1 cellular context compared by ENCODE assay signal in the genomic region with DNA sequence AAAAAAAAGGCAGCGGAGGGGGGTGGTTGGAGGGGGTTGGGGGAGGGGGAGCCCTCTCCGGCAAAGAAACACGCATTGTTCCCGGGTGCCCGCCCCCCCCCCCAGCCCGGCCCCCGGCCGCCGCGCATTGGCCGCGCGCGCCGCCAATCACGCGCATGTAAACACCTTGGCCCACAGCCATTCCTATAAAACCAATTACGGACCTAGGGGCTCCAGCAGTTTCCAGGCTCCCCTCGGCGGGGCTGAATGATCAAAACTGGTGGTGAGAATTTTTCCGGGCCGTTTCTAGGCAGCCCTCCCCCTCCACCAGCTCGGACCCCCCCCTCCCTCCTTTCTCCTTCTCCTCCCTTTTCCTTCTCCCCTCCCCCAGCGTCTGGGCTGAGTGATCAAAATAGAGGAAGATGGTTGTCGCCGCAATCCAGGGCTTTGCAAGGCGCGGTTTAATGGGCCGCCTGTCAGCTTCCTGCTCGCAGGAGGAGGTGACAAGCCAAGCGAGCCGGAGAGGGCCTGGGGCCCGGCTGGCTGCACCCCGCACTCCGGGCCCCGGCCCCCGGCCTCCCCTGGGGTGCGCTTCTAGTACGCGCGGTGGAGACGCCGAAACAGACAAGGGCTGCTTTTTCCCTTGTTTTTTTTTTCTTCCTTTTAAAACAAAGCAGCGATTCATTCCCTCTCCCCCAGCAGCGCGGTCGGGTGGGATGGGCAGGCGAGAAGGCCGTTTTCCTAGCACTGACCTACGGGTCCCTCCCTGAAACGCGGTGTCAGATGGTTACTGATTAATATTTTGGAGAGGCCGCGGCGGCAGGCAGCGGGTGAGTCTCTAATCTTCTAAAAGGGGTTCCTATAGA.
TF ChIP-seq lines count a peak whose summit lies in the region.

No MANE protein-coding gene starts in this region.

TF ChIP-seq in HepG2, 621 proteins besides CTCF, POLR2A, EP300 and RAD21 (continued from another document and continues in another):
- TF ChIP-seq, protein P1, sequence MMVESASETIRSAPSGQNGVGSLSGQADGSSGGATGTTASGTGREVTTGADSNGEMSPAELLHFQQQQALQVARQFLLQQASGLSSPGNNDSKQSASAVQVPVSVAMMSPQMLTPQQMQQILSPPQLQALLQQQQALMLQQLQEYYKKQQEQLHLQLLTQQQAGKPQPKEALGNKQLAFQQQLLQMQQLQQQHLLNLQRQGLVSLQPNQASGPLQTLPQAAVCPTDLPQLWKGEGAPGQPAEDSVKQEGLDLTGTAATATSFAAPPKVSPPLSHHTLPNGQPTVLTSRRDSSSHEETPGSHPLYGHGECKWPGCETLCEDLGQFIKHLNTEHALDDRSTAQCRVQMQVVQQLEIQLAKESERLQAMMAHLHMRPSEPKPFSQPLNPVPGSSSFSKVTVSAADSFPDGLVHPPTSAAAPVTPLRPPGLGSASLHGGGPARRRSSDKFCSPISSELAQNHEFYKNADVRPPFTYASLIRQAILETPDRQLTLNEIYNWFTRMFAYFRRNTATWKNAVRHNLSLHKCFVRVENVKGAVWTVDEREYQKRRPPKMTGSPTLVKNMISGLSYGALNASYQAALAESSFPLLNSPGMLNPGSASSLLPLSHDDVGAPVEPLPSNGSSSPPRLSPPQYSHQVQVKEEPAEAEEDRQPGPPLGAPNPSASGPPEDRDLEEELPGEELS (CRISPR knock-in tag; IDR thresholded peaks at IDR 0.05), result peak; percentile 59
- TF ChIP-seq ZSCAN9 (CRISPR knock-in tag; IDR thresholded peaks at IDR 0.05; ENCODE audit: borderline replicate concordance), result no peak
- TF ChIP-seq PHF8 (CRISPR knock-in tag; IDR thresholded peaks at IDR 0.05), result peak; percentile 51
- TF ChIP-seq, protein P2, sequence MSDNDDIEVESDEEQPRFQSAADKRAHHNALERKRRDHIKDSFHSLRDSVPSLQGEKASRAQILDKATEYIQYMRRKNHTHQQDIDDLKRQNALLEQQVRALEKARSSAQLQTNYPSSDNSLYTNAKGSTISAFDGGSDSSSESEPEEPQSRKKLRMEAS (IDR thresholded peaks at IDR 0.05), result no peak
- TF ChIP-seq ELF4 (CRISPR knock-in tag; IDR thresholded peaks at IDR 0.05; ENCODE audit: borderline replicate concordance), result no peak
- TF ChIP-seq, protein P3, sequence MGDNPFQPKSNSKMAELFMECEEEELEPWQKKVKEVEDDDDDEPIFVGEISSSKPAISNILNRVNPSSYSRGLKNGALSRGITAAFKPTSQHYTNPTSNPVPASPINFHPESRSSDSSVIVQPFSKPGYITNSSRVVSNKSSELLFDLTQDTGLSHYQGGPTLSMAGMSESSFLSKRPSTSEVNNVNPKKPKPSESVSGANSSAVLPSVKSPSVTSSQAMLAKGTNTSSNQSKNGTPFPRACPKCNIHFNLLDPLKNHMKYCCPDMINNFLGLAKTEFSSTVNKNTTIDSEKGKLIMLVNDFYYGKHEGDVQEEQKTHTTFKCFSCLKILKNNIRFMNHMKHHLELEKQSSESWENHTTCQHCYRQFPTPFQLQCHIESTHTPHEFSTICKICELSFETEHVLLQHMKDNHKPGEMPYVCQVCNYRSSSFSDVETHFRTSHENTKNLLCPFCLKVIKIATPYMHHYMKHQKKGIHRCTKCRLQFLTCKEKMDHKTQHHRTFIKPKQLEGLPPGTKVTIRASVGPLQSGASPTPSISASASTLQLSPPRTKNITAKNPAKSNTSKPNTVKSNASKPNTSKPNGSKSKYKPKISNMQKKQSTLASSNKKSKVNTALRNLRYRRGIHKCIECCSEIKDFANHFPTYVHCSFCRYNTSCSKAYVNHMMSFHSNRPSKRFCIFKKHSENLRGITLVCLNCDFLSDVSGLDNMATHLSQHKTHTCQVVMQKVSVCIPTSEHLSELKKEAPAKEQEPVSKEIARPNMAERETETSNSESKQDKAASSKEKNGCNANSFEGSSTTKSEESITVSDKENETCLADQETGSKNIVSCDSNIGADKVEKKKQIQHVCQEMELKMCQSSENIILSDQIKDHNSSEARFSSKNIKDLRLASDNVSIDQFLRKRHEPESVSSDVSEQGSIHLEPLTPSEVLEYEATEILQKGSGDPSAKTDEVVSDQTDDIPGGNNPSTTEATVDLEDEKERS (CRISPR knock-in tag; IDR thresholded peaks at IDR 0.05), result no peak
- TF ChIP-seq, protein P4, sequence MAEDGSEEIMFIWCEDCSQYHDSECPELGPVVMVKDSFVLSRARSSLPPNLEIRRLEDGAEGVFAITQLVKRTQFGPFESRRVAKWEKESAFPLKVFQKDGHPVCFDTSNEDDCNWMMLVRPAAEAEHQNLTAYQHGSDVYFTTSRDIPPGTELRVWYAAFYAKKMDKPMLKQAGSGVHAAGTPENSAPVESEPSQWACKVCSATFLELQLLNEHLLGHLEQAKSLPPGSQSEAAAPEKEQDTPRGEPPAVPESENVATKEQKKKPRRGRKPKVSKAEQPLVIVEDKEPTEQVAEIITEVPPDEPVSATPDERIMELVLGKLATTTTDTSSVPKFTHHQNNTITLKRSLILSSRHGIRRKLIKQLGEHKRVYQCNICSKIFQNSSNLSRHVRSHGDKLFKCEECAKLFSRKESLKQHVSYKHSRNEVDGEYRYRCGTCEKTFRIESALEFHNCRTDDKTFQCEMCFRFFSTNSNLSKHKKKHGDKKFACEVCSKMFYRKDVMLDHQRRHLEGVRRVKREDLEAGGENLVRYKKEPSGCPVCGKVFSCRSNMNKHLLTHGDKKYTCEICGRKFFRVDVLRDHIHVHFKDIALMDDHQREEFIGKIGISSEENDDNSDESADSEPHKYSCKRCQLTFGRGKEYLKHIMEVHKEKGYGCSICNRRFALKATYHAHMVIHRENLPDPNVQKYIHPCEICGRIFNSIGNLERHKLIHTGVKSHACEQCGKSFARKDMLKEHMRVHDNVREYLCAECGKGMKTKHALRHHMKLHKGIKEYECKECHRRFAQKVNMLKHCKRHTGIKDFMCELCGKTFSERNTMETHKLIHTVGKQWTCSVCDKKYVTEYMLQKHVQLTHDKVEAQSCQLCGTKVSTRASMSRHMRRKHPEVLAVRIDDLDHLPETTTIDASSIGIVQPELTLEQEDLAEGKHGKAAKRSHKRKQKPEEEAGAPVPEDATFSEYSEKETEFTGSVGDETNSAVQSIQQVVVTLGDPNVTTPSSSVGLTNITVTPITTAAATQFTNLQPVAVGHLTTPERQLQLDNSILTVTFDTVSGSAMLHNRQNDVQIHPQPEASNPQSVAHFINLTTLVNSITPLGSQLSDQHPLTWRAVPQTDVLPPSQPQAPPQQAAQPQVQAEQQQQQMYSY (CRISPR knock-in tag; IDR thresholded peaks at IDR 0.05), result no peak
- TF ChIP-seq ZNF354B (CRISPR knock-in tag; IDR thresholded peaks at IDR 0.05), result no peak
- TF ChIP-seq NONO (IDR thresholded peaks at IDR 0.05), result no peak
- no peak; the same call in 1 of the 2 replicates for TF ChIP-seq NONO (CRISPR knock-in tag; conservative IDR thresholded peaks at IDR 0.05)
- no peak for TF ChIP-seq ZNF256 (CRISPR knock-in tag; conservative IDR thresholded peaks at IDR 0.05)
- TF ChIP-seq ZNF34 (CRISPR knock-in tag; IDR thresholded peaks at IDR 0.05; ENCODE audit: borderline replicate concordance), result no peak
- TF ChIP-seq TGIF2 (CRISPR knock-in tag; IDR thresholded peaks at IDR 0.05), result peak; percentile 69
- TF ChIP-seq REL (CRISPR knock-in tag; conservative IDR thresholded peaks at IDR 0.05), result no peak
- TF ChIP-seq, protein P5, sequence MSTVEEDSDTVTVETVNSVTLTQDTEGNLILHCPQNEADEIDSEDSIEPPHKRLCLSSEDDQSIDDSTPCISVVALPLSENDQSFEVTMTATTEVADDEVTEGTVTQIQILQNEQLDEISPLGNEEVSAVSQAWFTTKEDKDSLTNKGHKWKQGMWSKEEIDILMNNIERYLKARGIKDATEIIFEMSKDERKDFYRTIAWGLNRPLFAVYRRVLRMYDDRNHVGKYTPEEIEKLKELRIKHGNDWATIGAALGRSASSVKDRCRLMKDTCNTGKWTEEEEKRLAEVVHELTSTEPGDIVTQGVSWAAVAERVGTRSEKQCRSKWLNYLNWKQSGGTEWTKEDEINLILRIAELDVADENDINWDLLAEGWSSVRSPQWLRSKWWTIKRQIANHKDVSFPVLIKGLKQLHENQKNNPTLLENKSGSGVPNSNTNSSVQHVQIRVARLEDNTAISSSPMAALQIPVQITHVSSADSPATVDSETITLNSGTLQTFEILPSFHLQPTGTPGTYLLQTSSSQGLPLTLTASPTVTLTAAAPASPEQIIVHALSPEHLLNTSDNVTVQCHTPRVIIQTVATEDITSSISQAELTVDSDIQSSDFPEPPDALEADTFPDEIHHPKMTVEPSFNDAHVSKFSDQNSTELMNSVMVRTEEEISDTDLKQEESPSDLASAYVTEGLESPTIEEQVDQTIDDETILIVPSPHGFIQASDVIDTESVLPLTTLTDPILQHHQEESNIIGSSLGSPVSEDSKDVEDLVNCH (CRISPR knock-in tag; IDR thresholded peaks at IDR 0.05), result no peak
- TF ChIP-seq ZNF781 (CRISPR knock-in tag; IDR thresholded peaks at IDR 0.05; ENCODE audit: borderline replicate concordance, not compliant biosample characterization), result no peak
- peak; percentile 80 for TF ChIP-seq ZBTB7B (CRISPR knock-in tag; IDR thresholded peaks at IDR 0.05)
- no peak for TF ChIP-seq ZMYM3 (CRISPR knock-in tag; IDR thresholded peaks at IDR 0.05)
- TF ChIP-seq, protein P6, sequence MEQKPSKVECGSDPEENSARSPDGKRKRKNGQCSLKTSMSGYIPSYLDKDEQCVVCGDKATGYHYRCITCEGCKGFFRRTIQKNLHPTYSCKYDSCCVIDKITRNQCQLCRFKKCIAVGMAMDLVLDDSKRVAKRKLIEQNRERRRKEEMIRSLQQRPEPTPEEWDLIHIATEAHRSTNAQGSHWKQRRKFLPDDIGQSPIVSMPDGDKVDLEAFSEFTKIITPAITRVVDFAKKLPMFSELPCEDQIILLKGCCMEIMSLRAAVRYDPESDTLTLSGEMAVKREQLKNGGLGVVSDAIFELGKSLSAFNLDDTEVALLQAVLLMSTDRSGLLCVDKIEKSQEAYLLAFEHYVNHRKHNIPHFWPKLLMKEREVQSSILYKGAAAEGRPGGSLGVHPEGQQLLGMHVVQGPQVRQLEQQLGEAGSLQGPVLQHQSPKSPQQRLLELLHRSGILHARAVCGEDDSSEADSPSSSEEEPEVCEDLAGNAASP (CRISPR knock-in tag; IDR thresholded peaks at IDR 0.05; ENCODE audit: borderline replicate concordance), result peak; percentile 16; the same call in 1 of the 2 replicates
- no peak for TF ChIP-seq SMC3 (IDR thresholded peaks at IDR 0.05; ENCODE audit: low read length)
- no peak for TF ChIP-seq HCFC1 (IDR thresholded peaks at IDR 0.05; ENCODE audit: low read depth, low read length)
- TF ChIP-seq, protein P7, sequence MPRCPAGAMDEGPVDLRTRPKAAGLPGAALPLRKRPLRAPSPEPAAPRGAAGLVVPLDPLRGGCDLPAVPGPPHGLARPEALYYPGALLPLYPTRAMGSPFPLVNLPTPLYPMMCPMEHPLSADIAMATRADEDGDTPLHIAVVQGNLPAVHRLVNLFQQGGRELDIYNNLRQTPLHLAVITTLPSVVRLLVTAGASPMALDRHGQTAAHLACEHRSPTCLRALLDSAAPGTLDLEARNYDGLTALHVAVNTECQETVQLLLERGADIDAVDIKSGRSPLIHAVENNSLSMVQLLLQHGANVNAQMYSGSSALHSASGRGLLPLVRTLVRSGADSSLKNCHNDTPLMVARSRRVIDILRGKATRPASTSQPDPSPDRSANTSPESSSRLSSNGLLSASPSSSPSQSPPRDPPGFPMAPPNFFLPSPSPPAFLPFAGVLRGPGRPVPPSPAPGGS (CRISPR knock-in tag; IDR thresholded peaks at IDR 0.05), result no peak
- TF ChIP-seq KLF15 (CRISPR knock-in tag; IDR thresholded peaks at IDR 0.05; ENCODE audit: borderline replicate concordance), result no peak
- TF ChIP-seq FOSL2 (CRISPR knock-in tag; IDR thresholded peaks at IDR 0.05), result peak; percentile 5; the same call in 1 of the 2 replicates
- no peak for TF ChIP-seq U2AF2 (IDR thresholded peaks at IDR 0.05; ENCODE audit: low read depth, low read length)
- TF ChIP-seq, protein P8, sequence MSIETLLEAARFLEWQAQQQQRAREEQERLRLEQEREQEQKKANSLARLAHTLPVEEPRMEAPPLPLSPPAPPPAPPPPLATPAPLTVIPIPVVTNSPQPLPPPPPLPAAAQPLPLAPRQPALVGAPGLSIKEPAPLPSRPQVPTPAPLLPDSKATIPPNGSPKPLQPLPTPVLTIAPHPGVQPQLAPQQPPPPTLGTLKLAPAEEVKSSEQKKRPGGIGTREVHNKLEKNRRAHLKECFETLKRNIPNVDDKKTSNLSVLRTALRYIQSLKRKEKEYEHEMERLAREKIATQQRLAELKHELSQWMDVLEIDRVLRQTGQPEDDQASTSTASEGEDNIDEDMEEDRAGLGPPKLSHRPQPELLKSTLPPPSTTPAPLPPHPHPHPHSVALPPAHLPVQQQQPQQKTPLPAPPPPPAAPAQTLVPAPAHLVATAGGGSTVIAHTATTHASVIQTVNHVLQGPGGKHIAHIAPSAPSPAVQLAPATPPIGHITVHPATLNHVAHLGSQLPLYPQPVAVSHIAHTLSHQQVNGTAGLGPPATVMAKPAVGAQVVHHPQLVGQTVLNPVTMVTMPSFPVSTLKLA (IDR thresholded peaks at IDR 0.05), result no peak
- TF ChIP-seq HOXA9 (CRISPR knock-in tag; IDR thresholded peaks at IDR 0.05; ENCODE audit: borderline replicate concordance), result no peak
- no peak for TF ChIP-seq TCF7L2 (IDR thresholded peaks at IDR 0.05; ENCODE audit: low read depth, low read length)
- TF ChIP-seq ZNF672 (CRISPR knock-in tag; IDR thresholded peaks at IDR 0.05), result no peak
- TF ChIP-seq KDM4B (CRISPR knock-in tag; IDR thresholded peaks at IDR 0.05), result no peak
- TF ChIP-seq, protein P9, sequence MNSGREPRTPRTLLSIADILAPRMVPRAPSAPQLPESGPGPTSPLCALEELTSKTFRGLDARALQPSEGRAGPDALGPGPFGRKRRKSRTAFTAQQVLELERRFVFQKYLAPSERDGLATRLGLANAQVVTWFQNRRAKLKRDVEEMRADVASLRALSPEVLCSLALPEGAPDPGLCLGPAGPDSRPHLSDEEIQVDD (CRISPR knock-in tag; IDR thresholded peaks at IDR 0.05; ENCODE audit: borderline replicate concordance), result no peak
- TF ChIP-seq ZNF562 (CRISPR knock-in tag; IDR thresholded peaks at IDR 0.05; ENCODE audit: borderline replicate concordance), result no peak
- TF ChIP-seq, protein P10, sequence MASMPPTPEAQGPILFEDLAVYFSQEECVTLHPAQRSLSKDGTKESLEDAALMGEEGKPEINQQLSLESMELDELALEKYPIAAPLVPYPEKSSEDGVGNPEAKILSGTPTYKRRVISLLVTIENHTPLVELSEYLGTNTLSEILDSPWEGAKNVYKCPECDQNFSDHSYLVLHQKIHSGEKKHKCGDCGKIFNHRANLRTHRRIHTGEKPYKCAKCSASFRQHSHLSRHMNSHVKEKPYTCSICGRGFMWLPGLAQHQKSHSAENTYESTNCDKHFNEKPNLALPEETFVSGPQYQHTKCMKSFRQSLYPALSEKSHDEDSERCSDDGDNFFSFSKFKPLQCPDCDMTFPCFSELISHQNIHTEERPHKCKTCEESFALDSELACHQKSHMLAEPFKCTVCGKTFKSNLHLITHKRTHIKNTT (CRISPR knock-in tag; IDR thresholded peaks at IDR 0.05), result no peak
- TF ChIP-seq, protein P11, sequence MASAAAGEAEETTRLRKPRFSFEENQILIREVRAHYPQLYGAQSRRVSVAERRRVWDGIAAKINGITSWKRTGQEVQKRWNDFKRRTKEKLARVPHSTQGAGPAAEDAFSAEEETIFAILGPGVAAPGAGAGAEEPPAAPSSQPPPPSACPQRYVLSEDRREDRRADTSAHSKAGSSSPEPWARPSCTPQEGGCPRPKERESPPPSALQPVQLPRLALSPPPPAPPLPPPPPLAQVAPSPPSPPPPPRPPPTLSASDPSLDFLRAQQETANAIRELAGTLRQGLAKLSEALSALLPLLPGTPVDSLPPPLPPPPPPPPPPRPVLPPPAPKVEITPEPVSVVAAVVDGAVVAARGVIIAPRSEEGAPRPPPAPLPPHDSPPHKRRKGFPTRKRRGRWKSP (CRISPR knock-in tag; IDR thresholded peaks at IDR 0.05), result 0 out of 2 replicates have a peak, but pooled peaks have one; percentile 54
- no peak for TF ChIP-seq AHR (CRISPR knock-in tag; IDR thresholded peaks at IDR 0.05)
- peak; percentile 39; the same call in 1 of the 2 replicates for TF ChIP-seq MED1 (CRISPR knock-in tag; IDR thresholded peaks at IDR 0.05)
